In the genomic region with DNA sequence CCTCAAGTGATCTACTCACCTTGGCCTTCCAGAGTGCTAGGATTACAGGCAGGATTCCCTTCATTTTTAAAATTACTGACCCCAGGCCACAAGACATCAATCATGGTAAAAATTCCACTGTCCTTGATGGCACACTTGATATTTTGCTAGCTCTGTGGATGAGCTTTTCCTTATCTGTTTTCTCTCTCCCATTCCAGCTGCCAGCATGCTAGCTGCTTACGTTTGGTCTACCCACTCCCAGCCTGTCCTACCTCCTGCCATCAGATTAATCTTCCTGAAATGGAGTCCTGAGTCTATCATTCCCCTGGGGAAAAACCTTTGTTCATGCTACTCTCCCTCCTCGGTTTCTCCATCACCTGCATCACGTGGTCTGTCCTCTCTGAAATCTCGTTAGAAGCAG, we compare ENCODE assay signal across 1 cellular context.
TF ChIP-seq lines count a peak whose summit lies in the region.

No MANE protein-coding gene starts in this region.

TF ChIP-seq in SK-N-SH treated with all-trans-retinoic acid at 6 μM for 48 hours, 23 proteins besides CTCF, POLR2A, EP300 and RAD21 (continued from another document):
- no peak for TF ChIP-seq BACH2 (CRISPR knock-in tag; IDR thresholded peaks at IDR 0.05; ENCODE audit: borderline replicate concordance)
- TF ChIP-seq, protein P1, sequence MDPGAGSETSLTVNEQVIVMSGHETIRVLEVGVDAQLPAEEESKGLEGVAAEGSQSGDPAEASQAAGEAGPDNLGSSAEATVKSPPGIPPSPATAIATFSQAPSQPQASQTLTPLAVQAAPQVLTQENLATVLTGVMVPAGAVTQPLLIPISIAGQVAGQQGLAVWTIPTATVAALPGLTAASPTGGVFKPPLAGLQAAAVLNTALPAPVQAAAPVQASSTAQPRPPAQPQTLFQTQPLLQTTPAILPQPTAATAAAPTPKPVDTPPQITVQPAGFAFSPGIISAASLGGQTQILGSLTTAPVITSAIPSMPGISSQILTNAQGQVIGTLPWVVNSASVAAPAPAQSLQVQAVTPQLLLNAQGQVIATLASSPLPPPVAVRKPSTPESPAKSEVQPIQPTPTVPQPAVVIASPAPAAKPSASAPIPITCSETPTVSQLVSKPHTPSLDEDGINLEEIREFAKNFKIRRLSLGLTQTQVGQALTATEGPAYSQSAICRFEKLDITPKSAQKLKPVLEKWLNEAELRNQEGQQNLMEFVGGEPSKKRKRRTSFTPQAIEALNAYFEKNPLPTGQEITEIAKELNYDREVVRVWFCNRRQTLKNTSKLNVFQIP (CRISPR knock-in tag; IDR thresholded peaks at IDR 0.05; ENCODE audit: borderline replicate concordance, low read depth): no peak
- TF ChIP-seq ZNF565 (CRISPR knock-in tag; conservative IDR thresholded peaks at IDR 0.05; ENCODE audit: low read depth): no peak
- TF ChIP-seq, protein P2, sequence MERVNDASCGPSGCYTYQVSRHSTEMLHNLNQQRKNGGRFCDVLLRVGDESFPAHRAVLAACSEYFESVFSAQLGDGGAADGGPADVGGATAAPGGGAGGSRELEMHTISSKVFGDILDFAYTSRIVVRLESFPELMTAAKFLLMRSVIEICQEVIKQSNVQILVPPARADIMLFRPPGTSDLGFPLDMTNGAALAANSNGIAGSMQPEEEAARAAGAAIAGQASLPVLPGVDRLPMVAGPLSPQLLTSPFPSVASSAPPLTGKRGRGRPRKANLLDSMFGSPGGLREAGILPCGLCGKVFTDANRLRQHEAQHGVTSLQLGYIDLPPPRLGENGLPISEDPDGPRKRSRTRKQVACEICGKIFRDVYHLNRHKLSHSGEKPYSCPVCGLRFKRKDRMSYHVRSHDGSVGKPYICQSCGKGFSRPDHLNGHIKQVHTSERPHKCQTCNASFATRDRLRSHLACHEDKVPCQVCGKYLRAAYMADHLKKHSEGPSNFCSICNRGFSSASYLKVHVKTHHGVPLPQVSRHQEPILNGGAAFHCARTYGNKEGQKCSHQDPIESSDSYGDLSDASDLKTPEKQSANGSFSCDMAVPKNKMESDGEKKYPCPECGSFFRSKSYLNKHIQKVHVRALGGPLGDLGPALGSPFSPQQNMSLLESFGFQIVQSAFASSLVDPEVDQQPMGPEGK (CRISPR knock-in tag; IDR thresholded peaks at IDR 0.05; ENCODE audit: borderline replicate concordance): no peak; the same call in 1 of the 2 replicates
